Comparison of ENCODE assay signal across 9 cellular contexts in genomic region chr15:67834249-67834592, GRCh38. TPM values are rescaled to one million over a fixed set of nuclear protein-coding genes. Genes with fewer than 3 reads are reported as not detected.
A peak's percentile ranks its signal among the peaks of the same experiment; 100 is the strongest.
DNase-seq lines count a peak whose midpoint lies in the region; ATAC-seq and TF ChIP-seq lines count a peak whose summit lies in the region.
"Had no signal": no experiment of that assay in that cellular context is flagged by ENCODE, and none has a peak within 500 bp of the region (broad histone marks: within the 10 kb centered on the region; RNA-seq: fewer than 3 reads in every experiment).

No MANE protein-coding gene starts in this region.

- peaks cover 43 to 72% (median 70%) of the 10 kb centered on the region in 7 donors for H3K27me3 ChIP-seq in heart right ventricle
- H3K27me3 ChIP-seq in ascending aorta, result peaks cover 39% of the 10 kb centered on the region
- H3K27me3 ChIP-seq in vagina, result peaks cover 24% of the 10 kb centered on the region
- no peaks in the 10 kb centered on the region for H3K27me3 ChIP-seq in MG63

- TF ChIP-seq CTCF in heart right ventricle (IDR thresholded peaks at IDR 0.05) (peak in 2 of 9 donors; percentile 0 to 1), ascending aorta (IDR thresholded peaks at IDR 0.05) (no peak), mesothelial cell of epicardium (IDR thresholded peaks at IDR 0.05; ENCODE audit: unreplicated experiment) (no peak), vagina (IDR thresholded peaks at IDR 0.05) (no peak)

- peaks cover 24 to 62% (median 50%) of the 10 kb centered on the region in 9 donors for H3K4me1 ChIP-seq in heart right ventricle
- peaks cover 10 to 30% of the 10 kb centered on the region in 2 donors for H3K4me1 ChIP-seq in ascending aorta
- H3K4me1 ChIP-seq in vagina, result peaks cover 55% of the 10 kb centered on the region

- peaks cover 37% of the 10 kb centered on the region for H3K4me1 Mint-ChIP-seq in mesothelial cell of epicardium

- DNase-seq in heart right ventricle, result no peak
- DNase-seq in left cardiac atrium, result no peak
- no peak for DNase-seq in ascending aorta (ENCODE audit: low spot score in 2 of 2)
- DNase-seq in mesothelial cell of epicardium (ENCODE audit: low spot score in 2 of 2, unreplicated experiment in 2 of 2), result no peak
- no peak for DNase-seq in vagina (ENCODE audit: extremely low spot score in 2 of 2)
- DNase-seq in MG63, result no peak
- DNase-seq in T1000 (lab: John Stamatoyannopoulos, UW), result no peak
- no peak for DNase-seq in stimulated activated CD4-positive, alpha-beta T cell treated with anti-CD3 and anti-CD28 coated beads, Interleukin-12 subunit alpha, Interleukin-12 subunit beta, amount 100 ng/mL, for 4 hours

- H3K36me3 Mint-ChIP-seq in mesothelial cell of epicardium, result no peaks in the 10 kb centered on the region

- TF ChIP-seq POLR2A in vagina (IDR thresholded peaks at IDR 0.05), result no peak

- no peaks in the 10 kb centered on the region for H3K9me3 ChIP-seq in heart right ventricle
- H3K9me3 ChIP-seq in ascending aorta, result no peaks in the 10 kb centered on the region
- no peaks in the 10 kb centered on the region for H3K9me3 ChIP-seq in vagina
- H3K9me3 ChIP-seq in MG63, result no peaks in the 10 kb centered on the region

- ATAC-seq in heart right ventricle (no peak), left cardiac atrium (no peak)

- intact Hi-C loops in heart right ventricle (cut with DNase I) (loop anchor here in 6 of 10 donors (2.0 to 10.0 kb wide), 6 partner anchors 59 to 889 kb away; partner anchors contain the start of gene C15orf61 (in 2 of the 6)), left cardiac atrium (cut with DNase I) (loop anchor here (5.0 to 10.0 kb wide), 3 partner anchors 329 to 889 kb away; no protein-coding TSS in a partner anchor), ascending aorta (cut with DNase I) (loop anchor here (10.0 kb wide), 1 partner anchor 889 kb away; no protein-coding TSS in a partner anchor), vagina (cut with DNase I) (loop anchor here (5.0 kb wide), 1 partner anchor 377 kb away; no protein-coding TSS in a partner anchor)

- peak overlapping the region; percentile 67 for H3K4me3 Mint-ChIP-seq in mesothelial cell of epicardium

- H3K27me3 Mint-ChIP-seq in mesothelial cell of epicardium (ENCODE audit: low read depth), result peaks cover 79% of the 10 kb centered on the region

- WGBS in heart right ventricle, 2 donors, result 2 to 3% methylated on average over 7 of the region's 7 CpGs

- H3K36me3 ChIP-seq in heart right ventricle (no peaks in the 10 kb centered on the region), ascending aorta (no peaks in the 10 kb centered on the region), vagina (no peaks in the 10 kb centered on the region), MG63 (no peaks in the 10 kb centered on the region)

- H3K27ac Mint-ChIP-seq in mesothelial cell of epicardium, result no peak overlapping the region

- H3K27ac ChIP-seq in heart right ventricle (no peak overlapping the region), ascending aorta (no peak overlapping the region), vagina (no peak overlapping the region)

- H3K4me3 ChIP-seq in heart right ventricle, result peak overlapping the region; percentile 12 to 52 (median 45)
- peak overlapping the region; percentile 38 to 56 for H3K4me3 ChIP-seq in ascending aorta
- H3K4me3 ChIP-seq in vagina, result peak overlapping the region; percentile 38 to 46
- no peak overlapping the region for H3K4me3 ChIP-seq in MG63

- H3K9me3 Mint-ChIP-seq in mesothelial cell of epicardium, result no peaks in the 10 kb centered on the region

RNA-seq across cellular contexts. Expression of gene RNU6-1, which starts 5.6 kb away (rescaled TPM):
- not detected for total RNA-seq in heart right ventricle
- polyA plus RNA-seq in heart right ventricle, result not detected
- not detected for total RNA-seq in left cardiac atrium
- total RNA-seq in ascending aorta, result not detected
- total RNA-seq in mesothelial cell of epicardium, result not detected in 3 replicates
- total RNA-seq in vagina, result not detected
- not detected in 2 replicates for total RNA-seq in MG63 (2014; rRNA removed; shearing (Covaris generic); ENCODE audit: low replicate concordance)
- total RNA-seq: Daoy had no signal

RNA-seq across cellular contexts. Expression of gene SKOR1, which starts 8.9 kb away (rescaled TPM):
- under 1 TPM; 0.07 to 0.40 (median 0.16) TPM for total RNA-seq in heart right ventricle
- polyA plus RNA-seq in heart right ventricle, result under 1 TPM; 0.15 to 0.16 TPM
- under 1 TPM; 0.09 to 0.29 TPM for total RNA-seq in left cardiac atrium
- total RNA-seq in ascending aorta, result not detected
- 0.89 to 1.1 TPM (median 1.1 TPM) in 3 replicates for total RNA-seq in mesothelial cell of epicardium
- 0.25 TPM for total RNA-seq in vagina
- total RNA-seq in MG63 (2014; rRNA removed; shearing (Covaris generic); ENCODE audit: low replicate concordance), result not detected in 2 replicates
- total RNA-seq: Daoy had no signal
